9 cellular contexts compared by ENCODE assay signal in genomic region chr6:44057931-44058616, GRCh38.
A peak's percentile ranks its signal among the peaks of the same experiment; 100 is the strongest.
DNase-seq lines count a peak whose midpoint lies in the region; TF ChIP-seq lines count a peak whose summit lies in the region.
"Had no signal": no experiment of that assay in that cellular context is flagged by ENCODE, and none has a peak within 500 bp of the region (broad histone marks: within the 10 kb centered on the region; RNA-seq: fewer than 3 reads in every experiment).

No MANE protein-coding gene starts in this region.

- H2AFZ ChIP-seq in parathyroid adenoma = no peak overlapping the region

- no peaks in the 10 kb centered on the region for H3K27me3 ChIP-seq in esophagus squamous epithelium
- no peaks in the 10 kb centered on the region for H3K27me3 ChIP-seq in parathyroid adenoma (ENCODE audit: control insufficient read depth, insufficient read depth, low read length)

- no peaks in the 10 kb centered on the region for H3K79me2 ChIP-seq in parathyroid adenoma

- TF ChIP-seq CTCF in AG10803 (conservative IDR thresholded peaks at IDR 0.05; ENCODE audit: low read length) (no peak), esophagus squamous epithelium (IDR thresholded peaks at IDR 0.05) (no peak), parathyroid adenoma (IDR thresholded peaks at IDR 0.05) (no peak)

- H3K4me3 ChIP-seq in AG10803 (ENCODE audit: low read length) = no peak overlapping the region
- H3K4me3 ChIP-seq in esophagus squamous epithelium = no peak overlapping the region
- peak overlapping the region; percentile 12 for H3K4me3 ChIP-seq in parathyroid adenoma (ENCODE audit: low read depth, low read length)

- H3K27ac ChIP-seq in esophagus squamous epithelium = peak overlapping the region; percentile 76 to 90 (median 88)
- no peak overlapping the region for H3K27ac ChIP-seq in parathyroid adenoma

- H3K9me3 ChIP-seq in esophagus squamous epithelium (peaks cover 0 to 8% (median 0%) of the 10 kb centered on the region in 3 donors), parathyroid adenoma (ENCODE audit: control insufficient read depth, low read length) (no peaks in the 10 kb centered on the region)

- no peak overlapping the region for H3K4me2 ChIP-seq in parathyroid adenoma (ENCODE audit: low read length)

- no peak overlapping the region for H3K9ac ChIP-seq in parathyroid adenoma

- H3K36me3 ChIP-seq in esophagus squamous epithelium (no peaks in the 10 kb centered on the region), parathyroid adenoma (ENCODE audit: control insufficient read depth, insufficient read depth, low read length) (no peaks in the 10 kb centered on the region)

- 65 to 93% methylated on average over 7 to 10 of the region's 10 CpGs for WGBS in esophagus squamous epithelium, 2 donors

- H3K4me1 ChIP-seq in esophagus squamous epithelium (peaks cover 38 to 83% (median 51%) of the 10 kb centered on the region in 3 donors), parathyroid adenoma (peaks cover 4% of the 10 kb centered on the region)

- intact Hi-C loops in esophagus squamous epithelium (cut with DNase I) = no loop called here

- peak; percentile 57 for DNase-seq in AG10803 (ENCODE audit: low read depth)
- DNase-seq in RPMI7951 (ENCODE audit: low read depth) = peak; percentile 56
- DNase-seq in esophagus squamous epithelium (lab: John Stamatoyannopoulos, UW) = no peak
- no peak for DNase-seq in T1000 (lab: John Stamatoyannopoulos, UW)
- DNase-seq in stimulated activated CD4-positive, alpha-beta T cell treated with anti-CD3 and anti-CD28 coated beads, Interleukin-2, amount 100 ng/mL, for 24 hours = no peak
- no peak for DNase-seq in Ammon's horn (ENCODE audit: low spot score)
- DNase-seq in activated CD4-positive, alpha-beta T cell treated with anti-CD3 and anti-CD28 coated beads for 4 hours = no peak
- DNase-seq: NCI-H526 treated with DMSO at 0.1 percent for 48 hours had no signal

- TF ChIP-seq POLR2A in esophagus squamous epithelium (IDR thresholded peaks at IDR 0.05) = no peak

Comparison
In these comparisons a context has a peak if more than half of its experiments do, and no peak if none do; other contexts are left out.
1. DNase-seq: peak in AG10803 (single experiment) and RPMI7951 (single experiment); none in esophagus squamous epithelium (single experiment), T1000 (single experiment), stimulated activated CD4-positive, alpha-beta T cell treated with anti-CD3 and anti-CD28 coated beads, Interleukin-2, amount 100 ng/mL, for 24 hours (0 of 2), Ammon's horn (single experiment) and activated CD4-positive, alpha-beta T cell treated with anti-CD3 and anti-CD28 coated beads for 4 hours (0 of 2).